ENCODE assay signal across 8 cellular contexts in the genomic region with DNA sequence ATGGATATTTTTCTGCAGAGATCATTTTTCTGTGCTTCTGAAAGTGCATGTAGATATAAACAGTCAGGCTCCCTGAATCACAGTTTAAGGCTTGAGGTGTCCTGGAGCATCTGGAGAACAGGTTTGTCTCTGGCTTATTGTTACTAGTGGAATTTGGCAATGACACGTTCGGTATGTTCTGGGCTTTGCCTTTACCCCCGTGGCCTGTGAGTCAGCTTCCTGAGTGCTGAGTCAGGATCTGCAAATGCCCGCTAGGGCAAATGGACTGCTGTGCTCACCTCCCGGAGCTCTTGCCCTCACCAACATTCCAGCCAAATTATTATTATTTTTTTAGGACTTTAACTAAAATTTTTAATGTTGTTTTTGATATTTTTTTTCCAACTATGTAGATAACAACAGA.
A peak's percentile ranks its signal among the peaks of the same experiment; 100 is the strongest.
DNase-seq lines count a peak whose midpoint lies in the region; ATAC-seq and TF ChIP-seq lines count a peak whose summit lies in the region.

No MANE protein-coding gene starts in this region.

- H2AFZ ChIP-seq in SK-N-SH (ENCODE audit: low read depth): no peak overlapping the region

- CTCF ChIA-PET in SK-N-SH (lab: Yijun Ruan, JAX): no interaction called here

- H3K4me1 ChIP-seq in SK-N-SH (ENCODE audit: control insufficient read depth in 1 of 2, insufficient read depth in 2 of 2, low read depth in 1 of 2, low read length in 1 of 2) (peaks cover 17 to 40% of the 10 kb centered on the region in 2 experiments), skeletal muscle satellite cell (ENCODE audit: control insufficient read depth, insufficient read depth, low read length) (peaks cover 84% of the 10 kb centered on the region)

- H3K9ac ChIP-seq in SK-N-SH (no peak overlapping the region), skeletal muscle satellite cell (ENCODE audit: low read depth, low read length) (peak overlapping the region; percentile 71)

- 1% methylated on average over 5 of the region's 5 CpGs for whole genome bisulfite sequencing in SK-N-SH (ENCODE audit: low lambda C conversion rate)

- H3K36me3 ChIP-seq in SK-N-SH (replicated peaks in 1 of 2; ENCODE audit: control insufficient read depth in 1 of 2, insufficient read depth in 2 of 2, low read length in 1 of 2) (no peaks in the 10 kb centered on the region), skeletal muscle satellite cell (ENCODE audit: insufficient read depth, low read length) (no peaks in the 10 kb centered on the region)

- H3K27ac ChIP-seq in SK-N-SH (ENCODE audit: low read depth in 2 of 2, low read length in 1 of 2): peak overlapping the region; percentile 72; a peak in 3 of 4 replicates

- peak; percentile 33 for DNase-seq in activated CD4-positive, alpha-beta T cell treated with anti-CD3 and anti-CD28 coated beads for 48 hours
- no peak for DNase-seq in activated CD4-positive, alpha-beta T cell treated with anti-CD3 and anti-CD28 coated beads, Interleukin-2, amount 50 U/mL, for 4 hours
- DNase-seq in SK-N-SH: peak; percentile 25
- DNase-seq in fibroblast of the conjunctiva (ENCODE audit: low read depth): peak; percentile 97

- H3K9me2 ChIP-seq in SK-N-SH: no peaks in the 10 kb centered on the region

- no peak overlapping the region for H3K4me3 ChIP-seq in SK-N-SH (ENCODE audit: low read depth in 2 of 2, low read length in 1 of 2)
- peak overlapping the region; percentile 4 for H3K4me3 ChIP-seq in skeletal muscle satellite cell (ENCODE audit: low read length)

- H4K20me1 ChIP-seq in SK-N-SH (ENCODE audit: insufficient read depth): no peaks in the 10 kb centered on the region

- H3F3A ChIP-seq in SK-N-SH (replicated peaks; ENCODE audit: insufficient read depth): peaks cover 20% of the 10 kb centered on the region

- TF ChIP-seq CTCF in SK-N-SH (IDR thresholded peaks at IDR 0.05): peak; percentile 50

- ATAC-seq in GM21825 (IDR thresholded peaks at IDR 0.05; ENCODE audit: unreplicated experiment): no peak
- ATAC-seq in GM18907 (IDR thresholded peaks at IDR 0.05; ENCODE audit: unreplicated experiment): no peak
- ATAC-seq in GM21360 (IDR thresholded peaks at IDR 0.05; ENCODE audit: unreplicated experiment): no peak

- POLR2A ChIA-PET in SK-N-SH (lab: Yijun Ruan, JAX): no interaction called here

- H3K9me3 ChIP-seq in SK-N-SH: no peaks in the 10 kb centered on the region
- H3K9me3 ChIP-seq in skeletal muscle satellite cell (replicated peaks; ENCODE audit: low read length): no peaks in the 10 kb centered on the region

- TF ChIP-seq EP300 in SK-N-SH (IDR thresholded peaks at IDR 0.05; ENCODE audit: borderline replicate concordance in 1 of 2, low read depth in 1 of 2, low read length in 1 of 2): peak; percentile 35 to 100; a peak in 2 of 4 replicates

- TF ChIP-seq RAD21 in SK-N-SH (IDR thresholded peaks at IDR 0.05; ENCODE audit: low read length): no peak

- H3K27me3 ChIP-seq in SK-N-SH (ENCODE audit: insufficient read depth): no peaks in the 10 kb centered on the region
- no peaks in the 10 kb centered on the region for H3K27me3 ChIP-seq in skeletal muscle satellite cell (ENCODE audit: control insufficient read depth, insufficient read depth, low read length)

- H3K4me2 ChIP-seq in SK-N-SH: peak overlapping the region; percentile 13
- H3K4me2 ChIP-seq in skeletal muscle satellite cell (ENCODE audit: low read length): peak overlapping the region; percentile 48

- no peaks in the 10 kb centered on the region for H3K79me2 ChIP-seq in SK-N-SH (ENCODE audit: insufficient read depth)

TF ChIP-seq in SK-N-SH, 30 proteins besides CTCF, POLR2A, EP300 and RAD21 (continues in another document):
- TF ChIP-seq, protein P1, sequence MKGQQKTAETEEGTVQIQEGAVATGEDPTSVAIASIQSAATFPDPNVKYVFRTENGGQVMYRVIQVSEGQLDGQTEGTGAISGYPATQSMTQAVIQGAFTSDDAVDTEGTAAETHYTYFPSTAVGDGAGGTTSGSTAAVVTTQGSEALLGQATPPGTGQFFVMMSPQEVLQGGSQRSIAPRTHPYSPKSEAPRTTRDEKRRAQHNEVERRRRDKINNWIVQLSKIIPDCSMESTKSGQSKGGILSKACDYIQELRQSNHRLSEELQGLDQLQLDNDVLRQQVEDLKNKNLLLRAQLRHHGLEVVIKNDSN (IDR thresholded peaks at IDR 0.05; ENCODE audit: borderline replicate concordance, low read depth): peak; percentile 62
- TF ChIP-seq TEAD4 (IDR thresholded peaks at IDR 0.05; ENCODE audit: borderline replicate concordance, insufficient read depth) (peak; percentile 100), CHD2 (IDR thresholded peaks at IDR 0.05; ENCODE audit: low read length, partially characterized antibody) (no peak), RFX5 (IDR thresholded peaks at IDR 0.05; ENCODE audit: low read length) (no peak), NRF1 (IDR thresholded peaks at IDR 0.05; ENCODE audit: low read depth, low read length) (no peak), RXRA (IDR thresholded peaks at IDR 0.05; ENCODE audit: borderline replicate concordance, low read depth) (peak; percentile 100), FOXJ3 (CRISPR knock-in tag; IDR thresholded peaks at IDR 0.05) (no peak), REST (IDR thresholded peaks at IDR 0.05; ENCODE audit: low read depth, low read length) (peak; percentile 83), SMC3 (IDR thresholded peaks at IDR 0.05; ENCODE audit: low read depth, low read length) (no peak), MXI1 (IDR thresholded peaks at IDR 0.05; ENCODE audit: low read depth, low read length) (no peak), PBX3 (IDR thresholded peaks at IDR 0.05) (peak; percentile 95), FOXM1 (IDR thresholded peaks at IDR 0.05; ENCODE audit: low read depth) (peak; percentile 97), FOSL2 (IDR thresholded peaks at IDR 0.05; ENCODE audit: borderline replicate concordance, low read depth) (peak; percentile 100), TAF1 (IDR thresholded peaks at IDR 0.05; ENCODE audit: borderline replicate concordance, low read depth, low read length) (peak; percentile 77), ELF1 (IDR thresholded peaks at IDR 0.05) (peak; percentile 61), TCF12 (IDR thresholded peaks at IDR 0.05) (peak; percentile 100), MAX (IDR thresholded peaks at IDR 0.05; ENCODE audit: low read depth) (peak; percentile 93)
- TF ChIP-seq, protein P2, sequence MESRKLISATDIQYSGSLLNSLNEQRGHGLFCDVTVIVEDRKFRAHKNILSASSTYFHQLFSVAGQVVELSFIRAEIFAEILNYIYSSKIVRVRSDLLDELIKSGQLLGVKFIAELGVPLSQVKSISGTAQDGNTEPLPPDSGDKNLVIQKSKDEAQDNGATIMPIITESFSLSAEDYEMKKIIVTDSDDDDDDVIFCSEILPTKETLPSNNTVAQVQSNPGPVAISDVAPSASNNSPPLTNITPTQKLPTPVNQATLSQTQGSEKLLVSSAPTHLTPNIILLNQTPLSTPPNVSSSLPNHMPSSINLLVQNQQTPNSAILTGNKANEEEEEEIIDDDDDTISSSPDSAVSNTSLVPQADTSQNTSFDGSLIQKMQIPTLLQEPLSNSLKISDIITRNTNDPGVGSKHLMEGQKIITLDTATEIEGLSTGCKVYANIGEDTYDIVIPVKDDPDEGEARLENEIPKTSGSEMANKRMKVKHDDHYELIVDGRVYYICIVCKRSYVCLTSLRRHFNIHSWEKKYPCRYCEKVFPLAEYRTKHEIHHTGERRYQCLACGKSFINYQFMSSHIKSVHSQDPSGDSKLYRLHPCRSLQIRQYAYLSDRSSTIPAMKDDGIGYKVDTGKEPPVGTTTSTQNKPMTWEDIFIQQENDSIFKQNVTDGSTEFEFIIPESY (IDR thresholded peaks at IDR 0.05; ENCODE audit: borderline replicate concordance, low read depth): peak; percentile 88

Comparison
In these comparisons a context has a peak if more than half of its experiments do, and no peak if none do; other contexts are left out.
1. DNase-seq: peak in activated CD4-positive, alpha-beta T cell treated with anti-CD3 and anti-CD28 coated beads for 48 hours (single experiment), SK-N-SH (single experiment) and fibroblast of the conjunctiva (single experiment); none in activated CD4-positive, alpha-beta T cell treated with anti-CD3 and anti-CD28 coated beads, Interleukin-2, amount 50 U/mL, for 4 hours (0 of 2).